8 cellular contexts compared by ENCODE assay signal in genomic region chr1:42335050-42335808, GRCh38. TPM values are rescaled to one million over a fixed set of nuclear protein-coding genes. Genes with fewer than 3 reads are reported as not detected.
DNase-seq lines count a peak whose midpoint lies in the region; FAIRE-seq and TF ChIP-seq lines count a peak whose summit lies in the region.

Gene FOXJ3 (minus strand): TSS chr1:42335235. CDS start chr1:42311093, 24,142 bp downstream.

- peaks cover 20 to 64% (median 49%) of the 10 kb centered on the region in 4 donors for H3K4me1 ChIP-seq in stomach

- H3K4me3 ChIP-seq in foreskin fibroblast (ENCODE audit: low read depth in 1 of 2, low read length in 2 of 2): peak within 1 kb of the TSS; percentile 86 to 93
- peak within 1 kb of the TSS; percentile 80 to 98 (median 96) for H3K4me3 ChIP-seq in stomach

- no peaks in the 10 kb centered on the region for H3K36me3 Mint-ChIP-seq in neural crest cell (ENCODE audit: low read depth)

- WGBS in stomach, 5 donors: 0% methylated on average over 6 to 79 of the region's 79 CpGs

- peak within 1 kb of the TSS; percentile 91 for H3K4me3 Mint-ChIP-seq in neural crest cell

- peaks cover 8% of the 10 kb centered on the region for H3K27me3 Mint-ChIP-seq in neural crest cell (ENCODE audit: low read depth)

- no peaks in the 10 kb centered on the region for H3K27me3 ChIP-seq in stomach

- no peaks in the 10 kb centered on the region for H3K9me3 Mint-ChIP-seq in neural crest cell

- TF ChIP-seq CTCF in foreskin fibroblast (IDR thresholded peaks at IDR 0.05; ENCODE audit: low read depth, low read length): no peak
- no peak for TF ChIP-seq CTCF in neural crest cell (conservative IDR thresholded peaks at IDR 0.05)
- no peak for TF ChIP-seq CTCF in stomach (IDR thresholded peaks at IDR 0.05)

- peak; percentile 27 for TF ChIP-seq EP300 in stomach (IDR thresholded peaks at IDR 0.05)

- no peaks in the 10 kb centered on the region for H3K36me3 ChIP-seq in stomach

- intact Hi-C loops in stomach (cut with DNase I; ENCODE audit: low total_unique reads): no loop called here

- H3K9me3 ChIP-seq in stomach: no peaks in the 10 kb centered on the region

- FAIRE-seq in H54 (lab: Jason Lieb, UNC): no peak

- TF ChIP-seq POLR2A in H54 (IDR thresholded peaks at IDR 0.05; ENCODE audit: low read depth, low read length) (peak; percentile 82), stomach (IDR thresholded peaks at IDR 0.05) (peak in 1 of 4 donors; percentile 8)

- H3K27ac ChIP-seq in stomach: peak within 1 kb of the TSS; percentile 95 to 99 (median 96)

- H3K27ac Mint-ChIP-seq in neural crest cell (ENCODE audit: unreplicated experiment): peak within 1 kb of the TSS; percentile 90

- peak; percentile 95 for DNase-seq in EL
- DNase-seq in H54 (ENCODE audit: insufficient read length, low spot score): peak; percentile 92
- DNase-seq in M059J (ENCODE audit: low read depth): peak; percentile 91
- DNase-seq in SHP77 (lab: John Stamatoyannopoulos, UW): peak; percentile 89 to 90
- peak; percentile 87 for DNase-seq in activated gamma-delta T cell (lab: John Stamatoyannopoulos, UW)
- peak; percentile 99 for DNase-seq in foreskin fibroblast
- DNase-seq in neural crest cell (ENCODE audit: low read depth, low spot score): peak; percentile 93
- peak; percentile 93 for DNase-seq in stomach

- H3K4me1 Mint-ChIP-seq in neural crest cell: peaks cover 35% of the 10 kb centered on the region

RNA-seq across cellular contexts. Expression of gene FOXJ3, which starts in this region (rescaled TPM):
- 22.0 and 31.9 TPM in 2 replicates for total RNA-seq in M059J (2014; rRNA removed; shearing (Covaris generic))
- total RNA-seq in neural crest cell (40.2 and 42.7 TPM in 2 replicates), stomach (10 to 100 TPM; 10.1 to 57.3 (median 33.9) TPM)
- polyA plus RNA-seq in stomach: 10 to 100 TPM in 2 of 3 donors, 1 to 10 TPM in 1; 8.3 to 13.4 (median 10.5) TPM

Comparison
In these comparisons a context has a peak if more than half of its experiments do, and no peak if none do; other contexts are left out.
1. Peak in every context shown above with its lines: DNase-seq, H3K4me3 ChIP-seq and H3K27ac ChIP-seq.